ENCODE assay signal across 12 cellular contexts in genomic region chr15:63192604-63193206, GRCh38. TPM values are rescaled to one million over a fixed set of nuclear protein-coding genes. Genes with fewer than 3 reads are reported as not detected.
A peak's percentile ranks its signal among the peaks of the same experiment; 100 is the strongest.
DNase-seq lines count a peak whose midpoint lies in the region; ATAC-seq and TF ChIP-seq lines count a peak whose summit lies in the region.
"Had no signal": no experiment of that assay in that cellular context is flagged by ENCODE, and none has a peak within 500 bp of the region (broad histone marks: within the 10 kb centered on the region; RNA-seq: fewer than 3 reads in every experiment).

No MANE protein-coding gene starts in this region.

- H3K36me3 Mint-ChIP-seq in activated CD8-positive, alpha-beta T cell treated with anti-CD3 and anti-CD28 coated beads for 36 hours (ENCODE audit: low read depth): peaks cover 61% of the 10 kb centered on the region

- H3K27ac ChIP-seq in left lung (peak overlapping the region; percentile 55 to 87), upper lobe of right lung (peak overlapping the region; percentile 13)
- H3K27ac ChIP-seq: epithelial cell of prostate had no signal

- ATAC-seq in activated CD8-positive, alpha-beta T cell treated with anti-CD3 and anti-CD28 coated beads for 36 hours: peak; percentile 13
- ATAC-seq in left lung: no peak
- ATAC-seq in upper lobe of right lung: no peak
- ATAC-seq in GM19467 (IDR thresholded peaks at IDR 0.05; ENCODE audit: unreplicated experiment): no peak
- no peak for ATAC-seq in HG03521 (IDR thresholded peaks at IDR 0.05; ENCODE audit: unreplicated experiment)

- peaks cover 20 to 81% of the 10 kb centered on the region in 2 donors for H3K4me1 ChIP-seq in left lung
- peaks cover 61% of the 10 kb centered on the region for H3K4me1 ChIP-seq in upper lobe of right lung

- no peaks in the 10 kb centered on the region for H3K27me3 Mint-ChIP-seq in activated CD8-positive, alpha-beta T cell treated with anti-CD3 and anti-CD28 coated beads for 36 hours

- intact Hi-C loops in activated CD8-positive, alpha-beta T cell treated with anti-CD3 and anti-CD28 coated beads for 36 hours (cut with micrococcal nuclease): loop anchor here (2.0 to 5.0 kb wide), 4 partner anchors 20 to 85 kb away; partner anchors contain the start of genes APH1B and RPS27L
- intact Hi-C loops in left lung (cut with DNase I): no loop called here
- intact Hi-C loops in upper lobe of right lung (cut with DNase I): no loop called here

- no peaks in the 10 kb centered on the region for H3K9me3 Mint-ChIP-seq in activated CD8-positive, alpha-beta T cell treated with anti-CD3 and anti-CD28 coated beads for 36 hours

- peak; percentile 34 to 43 for DNase-seq in stimulated activated CD4-positive, alpha-beta T cell treated with anti-CD3 and anti-CD28 coated beads, Interleukin-2, amount 100 ng/mL, for 24 hours
- DNase-seq in stimulated activated CD4-positive, alpha-beta T cell treated with anti-CD3 and anti-CD28 coated beads, Interleukin-4, amount 100 ng/mL, for 4 hours: no peak
- DNase-seq in activated CD8-positive, alpha-beta T cell treated with anti-CD3 and anti-CD28 coated beads for 36 hours: peak; percentile 44
- DNase-seq in left lung (no peak), upper lobe of right lung (no peak), dermis blood vessel endothelial cell (no peak)
- DNase-seq: anterior cingulate cortex, NCI-H1930 had no signal

- POLR2A ChIA-PET in activated CD8-positive, alpha-beta T cell treated with anti-CD3 and anti-CD28 coated beads for 36 hours (lab: Charles Lee): interaction anchor here (1.0 to 4.6 kb wide), 10 partner anchors 10 to 95 kb away, joined by 3 to 39 read pairs (median 10); partner anchors contain the start of gene RPS27L

- H3K27me3 ChIP-seq in left lung (no peaks in the 10 kb centered on the region), upper lobe of right lung (no peaks in the 10 kb centered on the region)
- H3K27me3 ChIP-seq: tibial nerve had no signal

- H3K4me3 Mint-ChIP-seq in activated CD8-positive, alpha-beta T cell treated with anti-CD3 and anti-CD28 coated beads for 36 hours: peak overlapping the region; percentile 89

- H3K36me3 ChIP-seq in left lung (no peaks in the 10 kb centered on the region), upper lobe of right lung (no peaks in the 10 kb centered on the region)
- H3K36me3 ChIP-seq: tibial nerve had no signal

- no peak for TF ChIP-seq CTCF in activated CD8-positive, alpha-beta T cell treated with anti-CD3 and anti-CD28 coated beads for 36 hours (IDR thresholded peaks at IDR 0.05)
- no peak for TF ChIP-seq CTCF in left lung (IDR thresholded peaks at IDR 0.05)
- TF ChIP-seq CTCF in upper lobe of right lung (IDR thresholded peaks at IDR 0.05): no peak

- H3K4me3 ChIP-seq in left lung (peak overlapping the region in 1 of 2 donors; percentile 68), upper lobe of right lung (peak overlapping the region; percentile 8)
- H3K4me3 ChIP-seq: tibial nerve had no signal

- H3K9me3 ChIP-seq in left lung (no peaks in the 10 kb centered on the region), upper lobe of right lung (no peaks in the 10 kb centered on the region)
- H3K9me3 ChIP-seq: tibial nerve had no signal

- CTCF ChIA-PET in activated CD8-positive, alpha-beta T cell treated with anti-CD3 and anti-CD28 coated beads for 36 hours (lab: Charles Lee): interaction anchor here (0.8 to 2.4 kb wide), 7 partner anchors 12 to 145 kb away, joined by 3 to 9 read pairs (median 5); partner anchors contain the start of gene RPS27L

- peak overlapping the region; percentile 93 for H3K27ac Mint-ChIP-seq in activated CD8-positive, alpha-beta T cell treated with anti-CD3 and anti-CD28 coated beads for 36 hours

- H3K4me1 Mint-ChIP-seq in activated CD8-positive, alpha-beta T cell treated with anti-CD3 and anti-CD28 coated beads for 36 hours (ENCODE audit: low read depth): peaks cover 58% of the 10 kb centered on the region

RNA-seq across cellular contexts. Expression of gene RAB8B, which starts 3.3 kb away (rescaled TPM):
- total RNA-seq in activated CD8-positive, alpha-beta T cell treated with anti-CD3 and anti-CD28 coated beads for 36 hours: 100 to 1,000 TPM; 252 to 261 TPM
- total RNA-seq in left lung: 10 to 100 TPM; 45.1 to 60.2 TPM
- 54.5 TPM for total RNA-seq in upper lobe of right lung
- 81.5 and 95.7 TPM in 2 replicates for total RNA-seq in dermis blood vessel endothelial cell

RNA-seq across cellular contexts. Expression of gene RPS27L, which starts 35.4 kb away (rescaled TPM):
- total RNA-seq in activated CD8-positive, alpha-beta T cell treated with anti-CD3 and anti-CD28 coated beads for 36 hours: 100 to 1,000 TPM; 150 to 158 TPM
- total RNA-seq in left lung (100 to 1,000 TPM; 158 to 242 TPM), upper lobe of right lung (196 TPM), dermis blood vessel endothelial cell (285 and 407 TPM in 2 replicates)

Comparison
In these comparisons a context has a peak if more than half of its experiments do, and no peak if none do; other contexts are left out.
1. DNase-seq: peak in stimulated activated CD4-positive, alpha-beta T cell treated with anti-CD3 and anti-CD28 coated beads, Interleukin-2, amount 100 ng/mL, for 24 hours (2 of 2) and activated CD8-positive, alpha-beta T cell treated with anti-CD3 and anti-CD28 coated beads for 36 hours (single experiment); none in stimulated activated CD4-positive, alpha-beta T cell treated with anti-CD3 and anti-CD28 coated beads, Interleukin-4, amount 100 ng/mL, for 4 hours (0 of 2), left lung (0 of 2), upper lobe of right lung (single experiment) and dermis blood vessel endothelial cell (single experiment).